ENCODE assay signal across 25 cellular contexts in genomic region chr3:121552797-121553196, GRCh38. TPM values are rescaled to one million over a fixed set of nuclear protein-coding genes. Genes with fewer than 3 reads are reported as not detected.
DNase-seq lines count a peak whose midpoint lies in the region; ATAC-seq, FAIRE-seq and TF ChIP-seq lines count a peak whose summit lies in the region.
"Had no signal": no experiment of that assay in that cellular context is flagged by ENCODE, and none has a peak within 500 bp of the region (broad histone marks: within the 10 kb centered on the region; RNA-seq: fewer than 3 reads in every experiment).

No MANE protein-coding gene starts in this region.

- TF ChIP-seq RAD21 in SK-N-SH (IDR thresholded peaks at IDR 0.05; ENCODE audit: low read length) (no peak), H1 (IDR thresholded peaks at IDR 0.05 in 1 of 2, conservative IDR thresholded peaks at IDR 0.05 in 1 of 2; ENCODE audit: low read depth in 2 of 2, low read length in 2 of 2) (no peak)

- no peak overlapping the region for H2BK120ac ChIP-seq in H1 (replicated peaks; ENCODE audit: low read depth, low read length)

- no peaks in the 10 kb centered on the region for H3K9me3 ChIP-seq in SK-N-SH
- no peaks in the 10 kb centered on the region for H3K9me3 ChIP-seq in PC-3 (ENCODE audit: low read length)
- no peaks in the 10 kb centered on the region for H3K9me3 ChIP-seq in H1 (ENCODE audit: insufficient read depth in 2 of 2, low read depth in 1 of 2, low read length in 1 of 2)
- no peaks in the 10 kb centered on the region for H3K9me3 ChIP-seq in osteoblast (ENCODE audit: low read depth, low read length)
- H3K9me3 ChIP-seq: BE2C, MG63, Peyer's patch had no signal

- no peak overlapping the region for H2BK15ac ChIP-seq in H1 (ENCODE audit: low read length)

- no peak for TF ChIP-seq EP300 in SK-N-SH (IDR thresholded peaks at IDR 0.05; ENCODE audit: borderline replicate concordance in 1 of 2, low read depth in 1 of 2, low read length in 1 of 2)
- TF ChIP-seq EP300 in H1 (IDR thresholded peaks at IDR 0.05; ENCODE audit: borderline replicate concordance in 1 of 2, low read depth in 2 of 2, low read length in 2 of 2) = no peak

- POLR2A ChIA-PET in SK-N-SH (lab: Yijun Ruan, JAX) (no interaction called here), PC-3 (lab: Charles Lee; ENCODE audit: unreplicated experiment) (no interaction called here), H1 (lab: Charles Lee; ENCODE audit: partially characterized antibody) (interaction anchor here (1.9 kb wide), 1 partner anchor 41 kb away, joined by 8 read pairs; the partner anchor contains the start of gene FBXO40)

- no peak for FAIRE-seq in H1 (lab: Jason Lieb, UNC)
- FAIRE-seq: GM12892 had no signal

- H3K18ac ChIP-seq in H1 (ENCODE audit: extremely low read depth, low read length) = no peak overlapping the region

- no peak overlapping the region for H3K14ac ChIP-seq in H1 (ENCODE audit: insufficient read length)

- H3K4me3 ChIP-seq in SK-N-SH (ENCODE audit: low read depth in 2 of 2, low read length in 1 of 2) (no peak overlapping the region), PC-3 (ENCODE audit: low read length) (no peak overlapping the region), H1 (ENCODE audit: extremely low read depth in 1 of 4, insufficient read depth in 2 of 4, low read depth in 3 of 4, low read length in 4 of 4) (no peak overlapping the region), osteoblast (ENCODE audit: insufficient read depth, low read length) (no peak overlapping the region)
- H3K4me3 ChIP-seq: MG63, Peyer's patch had no signal

- 0 out of 2 replicates have a peak overlapping the region, but pooled peaks have one; percentile 50 for H2BK12ac ChIP-seq in H1 (ENCODE audit: low read depth, low read length)

- no peak overlapping the region for H4K91ac ChIP-seq in H1 (replicated peaks; ENCODE audit: insufficient read length, low read length)

- H3K79me2 ChIP-seq in SK-N-SH (ENCODE audit: insufficient read depth) (no peaks in the 10 kb centered on the region), PC-3 (ENCODE audit: low read length) (no peaks in the 10 kb centered on the region), H1 (ENCODE audit: control insufficient read depth in 1 of 2, insufficient read depth in 2 of 2, low read length in 2 of 2) (no peaks in the 10 kb centered on the region), osteoblast (ENCODE audit: insufficient read depth, low read length) (no peaks in the 10 kb centered on the region)

- ATAC-seq in SK-N-SH treated with all-trans-retinoic acid at 6 μM for 48 hours (no peak), PC-3 (no peak)
- ATAC-seq: Right ventricle myocardium inferior, T-cell had no signal

- H4K20me1 ChIP-seq in SK-N-SH (ENCODE audit: insufficient read depth) (no peaks in the 10 kb centered on the region), PC-3 (ENCODE audit: low read length) (no peaks in the 10 kb centered on the region), H1 (replicated peaks in 1 of 2; ENCODE audit: control insufficient read depth in 1 of 2, insufficient read depth in 2 of 2, low read length in 2 of 2) (no peaks in the 10 kb centered on the region), osteoblast (ENCODE audit: insufficient read depth, low read length) (no peaks in the 10 kb centered on the region)

- H3K4ac ChIP-seq in H1 (replicated peaks; ENCODE audit: insufficient read length, low read depth, low read length) = no peak overlapping the region

- H2BK5ac ChIP-seq in H1 (ENCODE audit: low read depth, low read length) = no peak overlapping the region

- no peak overlapping the region for H4K5ac ChIP-seq in H1 (ENCODE audit: insufficient read length, low read depth, low read length)

- no peak overlapping the region for H4K8ac ChIP-seq in H1 (ENCODE audit: extremely low read depth, insufficient read depth, low read length)

- H3F3A ChIP-seq in SK-N-SH (replicated peaks; ENCODE audit: insufficient read depth) (no peaks in the 10 kb centered on the region), PC-3 (ENCODE audit: low read length, unreplicated experiment) (no peaks in the 10 kb centered on the region)

- H3K36me3 ChIP-seq in SK-N-SH (replicated peaks in 1 of 2; ENCODE audit: control insufficient read depth in 1 of 2, insufficient read depth in 2 of 2, low read length in 1 of 2) = no peaks in the 10 kb centered on the region
- no peaks in the 10 kb centered on the region for H3K36me3 ChIP-seq in PC-3 (ENCODE audit: low read depth, low read length)
- no peaks in the 10 kb centered on the region for H3K36me3 ChIP-seq in H1 (ENCODE audit: control insufficient read depth in 2 of 4, insufficient read depth in 4 of 4, low read length in 3 of 4)
- no peaks in the 10 kb centered on the region for H3K36me3 ChIP-seq in osteoblast (ENCODE audit: insufficient read depth, low read length)
- H3K36me3 ChIP-seq: BE2C, MG63, Peyer's patch had no signal

- H3K27me3 ChIP-seq in SK-N-SH (ENCODE audit: insufficient read depth) (no peaks in the 10 kb centered on the region), PC-3 (ENCODE audit: low read length) (no peaks in the 10 kb centered on the region), H1 (replicated peaks in 1 of 4; ENCODE audit: control insufficient read depth in 3 of 4, extremely low read depth in 1 of 4, insufficient read depth in 3 of 4, low read length in 3 of 4) (no peaks in the 10 kb centered on the region), osteoblast (ENCODE audit: insufficient read depth, low read length) (no peaks in the 10 kb centered on the region)
- H3K27me3 ChIP-seq: BE2C, MG63, Peyer's patch had no signal

- H3K23me2 ChIP-seq in H1 (ENCODE audit: low read depth, low read length) = no peaks in the 10 kb centered on the region

- CTCF ChIA-PET in SK-N-SH (lab: Yijun Ruan, JAX) = interaction anchor here (0.7 kb wide), 1 partner anchor 818 kb away, joined by 3 read pairs; no protein-coding TSS in a partner anchor
- CTCF ChIA-PET in PC-3 (lab: Charles Lee) = no interaction called here
- CTCF ChIA-PET in H1 (lab: Charles Lee; ENCODE audit: partially characterized antibody) = interaction anchor here (0.6 to 1.6 kb wide), 9 partner anchors 8 to 412 kb away, joined by 3 to 6 read pairs (median 4); partner anchors contain the start of gene POLQ

- 49% methylated on average over 3 of the region's 3 CpGs for WGBS in SK-N-SH (ENCODE audit: low lambda C conversion rate)
- 93% methylated on average over 3 of the region's 3 CpGs; no CpG with 5 or more reads in 1 of the 2 experiments for WGBS in H1 (ENCODE audit: extremely low coverage in 1 of 2, insufficient coverage in 1 of 2, insufficient read length in 1 of 2, insufficient replicate concordance in 2 of 2, low coverage in 1 of 2, low lambda C conversion rate in 2 of 2, missing lambda C conversion rate in 1 of 2), 2 experiments

- no peak for TF ChIP-seq POLR2A in H1 (IDR thresholded peaks at IDR 0.05; ENCODE audit: control extremely low read depth in 1 of 2, low read depth in 2 of 2, low read length in 2 of 2)

- H3K56ac ChIP-seq in H1 (replicated peaks; ENCODE audit: insufficient read length, low read depth, low read length) = no peak overlapping the region

- H2AFZ ChIP-seq in SK-N-SH (ENCODE audit: low read depth) (peak overlapping the region; percentile 64; the same call in 1 of the 2 replicates), PC-3 (ENCODE audit: low read length) (peak overlapping the region; percentile 60; the same call in 1 of the 2 replicates), H1 (ENCODE audit: low read length) (peak overlapping the region; percentile 44; the same call in 1 of the 2 replicates), osteoblast (ENCODE audit: low read length) (peak overlapping the region; percentile 89)

- H3K4me2 ChIP-seq in SK-N-SH = no peak overlapping the region
- H3K4me2 ChIP-seq in PC-3 (ENCODE audit: low read length) = no peak overlapping the region
- H3K4me2 ChIP-seq in H1 (ENCODE audit: insufficient read depth in 1 of 2, low read depth in 2 of 2, low read length in 2 of 2) = no peak overlapping the region
- H3K4me2 ChIP-seq in osteoblast (ENCODE audit: insufficient read depth, low read length) = no peak overlapping the region

- H2BK20ac ChIP-seq in H1 (ENCODE audit: low read length) = no peak overlapping the region

- no peak for TF ChIP-seq CTCF in SK-N-SH (IDR thresholded peaks at IDR 0.05)
- TF ChIP-seq CTCF in PC-3 (conservative IDR thresholded peaks at IDR 0.05; ENCODE audit: low read depth, low read length) = no peak
- no peak for TF ChIP-seq CTCF in H1 (IDR thresholded peaks at IDR 0.05; ENCODE audit: control extremely low read depth in 1 of 3, insufficient read depth in 1 of 3, low read depth in 1 of 3, low read length in 3 of 3)
- TF ChIP-seq CTCF in osteoblast (IDR thresholded peaks at IDR 0.05; ENCODE audit: extremely low read depth, low read depth, low read length) = no peak

- H2AK5ac ChIP-seq in H1 (ENCODE audit: low read depth, low read length) = no peak overlapping the region

- no peaks in the 10 kb centered on the region for H3K4me1 ChIP-seq in SK-N-SH (ENCODE audit: control insufficient read depth in 1 of 2, insufficient read depth in 2 of 2, low read depth in 1 of 2, low read length in 1 of 2)
- H3K4me1 ChIP-seq in PC-3 (ENCODE audit: insufficient read depth, low read length) = no peaks in the 10 kb centered on the region
- H3K4me1 ChIP-seq in H1 (replicated peaks in 1 of 4; ENCODE audit: control insufficient read depth in 3 of 4, insufficient read depth in 4 of 4, low read length in 3 of 4) = no peaks in the 10 kb centered on the region
- H3K4me1 ChIP-seq in osteoblast (ENCODE audit: insufficient read depth, low read length) = no peaks in the 10 kb centered on the region
- H3K4me1 ChIP-seq: BE2C, Peyer's patch had no signal

- H3K27ac ChIP-seq in SK-N-SH (ENCODE audit: low read depth in 2 of 2, low read length in 1 of 2) (no peak overlapping the region), PC-3 (ENCODE audit: low read length) (no peak overlapping the region), H1 (ENCODE audit: low read depth, low read length) (no peak overlapping the region), osteoblast (ENCODE audit: low read depth, low read length) (no peak overlapping the region)
- H3K27ac ChIP-seq: 22Rv1, Peyer's patch had no signal

- H3K9ac ChIP-seq in SK-N-SH (no peak overlapping the region), PC-3 (ENCODE audit: low read length) (no peak overlapping the region), H1 (replicated peaks in 1 of 4; ENCODE audit: extremely low read depth in 1 of 4, low read depth in 3 of 4, low read length in 3 of 4) (no peak overlapping the region)

- no TSS peak for BruUV-seq in PC-3 (replicated peaks; lab: Mats Ljungman, UMichigan)

- H3K23ac ChIP-seq in H1 (ENCODE audit: insufficient read length) = no peak overlapping the region

- no peaks in the 10 kb centered on the region for H3K79me1 ChIP-seq in H1 (ENCODE audit: low read depth, low read length)

- DNase-seq in SK-N-SH (no peak), PC-3 (no peak), H1 (ENCODE audit: low read depth in 1 of 2, low spot score in 2 of 2) (no peak), osteoblast (ENCODE audit: insufficient read length, low spot score, missing footprints) (no peak), mesenteric fat pad (ENCODE audit: low spot score) (no peak), GM03348 (ENCODE audit: low spot score) (no peak), AG08395 (ENCODE audit: low spot score) (no peak)
- DNase-seq: BE2C; Calu3; CD4-positive, CD25-positive, alpha-beta regulatory T cell; EL; H7; MG63; NCI-H1092; NCI-H2081 treated with DMSO at 0.1 percent for 48 hours; NCI-H510A; NCI-H774; Peyer's patch; T-cell had no signal

- intact Hi-C loops in PC-3 (cut with micrococcal nuclease) = no loop called here

- H3K9me2 ChIP-seq in SK-N-SH (no peaks in the 10 kb centered on the region), PC-3 (replicated peaks; ENCODE audit: low read length) (no peaks in the 10 kb centered on the region)

RNA-seq across cellular contexts. Expression of gene POLQ, which starts 7.0 kb away (rescaled TPM):
- polyA plus RNA-seq in SK-N-SH (2012; rRNA removed) = 1.4 and 2.6 TPM in 2 replicates
- polyA plus RNA-seq in SK-N-SH (2012; cell fraction: cytosol; rRNA removed) = 1.7 TPM in 2 replicates
- polyA plus RNA-seq in SK-N-SH (2012; cell fraction: nucleus; rRNA removed) = 3.0 and 5.8 TPM in 2 replicates
- 9.6 and 22.2 TPM in 2 replicates for total RNA-seq in PC-3 (2014; rRNA removed)
- total RNA-seq in H1 (2021; fragmentation: NEBNext Ultra II Directional; extraction: Animal tissue kit (Norgen Biotek cat#: 25700)) = 15.3 and 16.1 TPM in 2 replicates
- 2.5 and 3.6 TPM in 2 replicates for polyA plus RNA-seq in H1 (2011; rRNA removed)
- 5.1 TPM for polyA plus RNA-seq in H1 (2011; cell fraction: cytosol; rRNA removed)
- polyA plus RNA-seq in H1 (2011; cell fraction: nucleus; rRNA removed) = 5.7 TPM
- polyA plus RNA-seq in H1 (2012, experiment 1 of 2) = 7.4 to 11.7 TPM (median 9.7 TPM) in 4 replicates
- polyA plus RNA-seq in H1 (2012, experiment 2 of 2) = 0.29 TPM
- polyA plus RNA-seq in H1 (2013, experiment 1 of 2) = 6.4 TPM
- 5.6 TPM for polyA plus RNA-seq in H1 (2013, experiment 2 of 2)
- 15.4 and 20.9 TPM in 2 replicates for polyA minus RNA-seq in H1 (2011; rRNA and poly(A)+ RNA removed)
- 17.8 TPM for polyA minus RNA-seq in H1 (2011; cell fraction: cytosol; rRNA and poly(A)+ RNA removed)
- 39.4 TPM for polyA minus RNA-seq in H1 (2011; cell fraction: nucleus; rRNA and poly(A)+ RNA removed)
- 1.4 and 1.5 TPM in 2 replicates for total RNA-seq in osteoblast
- total RNA-seq in mesenteric fat pad = 0.51 TPM

RNA-seq across cellular contexts. Expression of gene ARGFX, which starts 15.0 kb away (rescaled TPM):
- not detected in 2 replicates for polyA plus RNA-seq in SK-N-SH (2012; rRNA removed)
- not detected in 2 replicates for polyA plus RNA-seq in SK-N-SH (2012; cell fraction: cytosol; rRNA removed)
- not detected in 2 replicates for polyA plus RNA-seq in SK-N-SH (2012; cell fraction: nucleus; rRNA removed)
- total RNA-seq in PC-3 (2014; rRNA removed) = not detected in 2 replicates
- not detected in 2 replicates for total RNA-seq in H1 (2021; fragmentation: NEBNext Ultra II Directional; extraction: Animal tissue kit (Norgen Biotek cat#: 25700))
- not detected in 2 replicates for polyA plus RNA-seq in H1 (2011; rRNA removed)
- not detected for polyA plus RNA-seq in H1 (2011; cell fraction: cytosol; rRNA removed)
- polyA plus RNA-seq in H1 (2011; cell fraction: nucleus; rRNA removed) = not detected
- polyA plus RNA-seq in H1 (2012, experiment 1 of 2) = not detected in 4 replicates
- polyA plus RNA-seq in H1 (2012, experiment 2 of 2) = not detected
- polyA plus RNA-seq in H1 (2013, experiment 1 of 2) = not detected
- polyA plus RNA-seq in H1 (2013, experiment 2 of 2) = not detected
- 0.25 TPM in 1 of 2 replicates, not detected in the other for polyA minus RNA-seq in H1 (2011; rRNA and poly(A)+ RNA removed)
- not detected for polyA minus RNA-seq in H1 (2011; cell fraction: cytosol; rRNA and poly(A)+ RNA removed)
- polyA minus RNA-seq in H1 (2011; cell fraction: nucleus; rRNA and poly(A)+ RNA removed) = not detected
- not detected in 2 replicates for total RNA-seq in osteoblast
- not detected for total RNA-seq in mesenteric fat pad
- total RNA-seq: Calu3; CD4-positive, CD25-positive, alpha-beta regulatory T cell; H7; HT-29; Peyer's patch; Right ventricle myocardium inferior; T-cell had no signal
- polyA plus RNA-seq: AG04450; CD4-positive, CD25-positive, alpha-beta regulatory T cell had no signal

RNA-seq across cellular contexts. Expression of gene FBXO40, which starts 40.4 kb away (rescaled TPM):
- polyA plus RNA-seq in SK-N-SH (2012; rRNA removed) = not detected in 2 replicates
- polyA plus RNA-seq in SK-N-SH (2012; cell fraction: cytosol; rRNA removed) = not detected in 2 replicates
- polyA plus RNA-seq in SK-N-SH (2012; cell fraction: nucleus; rRNA removed) = not detected in 2 replicates
- total RNA-seq in PC-3 (2014; rRNA removed) = not detected in 2 replicates
- total RNA-seq in H1 (2021; fragmentation: NEBNext Ultra II Directional; extraction: Animal tissue kit (Norgen Biotek cat#: 25700)) = 0.06 TPM in 1 of 2 replicates, not detected in the other
- 0.03 and 0.05 TPM in 2 replicates for polyA plus RNA-seq in H1 (2011; rRNA removed)
- polyA plus RNA-seq in H1 (2011; cell fraction: cytosol; rRNA removed) = 0.04 TPM
- polyA plus RNA-seq in H1 (2011; cell fraction: nucleus; rRNA removed) = 0.07 TPM
- 0.03 to 0.05 TPM (median 0.05 TPM) in 3 of 4 replicates, not detected in the other for polyA plus RNA-seq in H1 (2012, experiment 1 of 2)
- polyA plus RNA-seq in H1 (2012, experiment 2 of 2) = not detected
- polyA plus RNA-seq in H1 (2013, experiment 1 of 2) = 0.02 TPM
- polyA plus RNA-seq in H1 (2013, experiment 2 of 2) = 0.04 TPM
- 0.22 and 0.25 TPM in 2 replicates for polyA minus RNA-seq in H1 (2011; rRNA and poly(A)+ RNA removed)
- polyA minus RNA-seq in H1 (2011; cell fraction: cytosol; rRNA and poly(A)+ RNA removed) = not detected
- not detected for polyA minus RNA-seq in H1 (2011; cell fraction: nucleus; rRNA and poly(A)+ RNA removed)
- total RNA-seq in osteoblast = not detected in 2 replicates
- total RNA-seq in mesenteric fat pad = 0.13 TPM
- total RNA-seq: Calu3; CD4-positive, CD25-positive, alpha-beta regulatory T cell; HT-29; Peyer's patch; T-cell had no signal
- polyA plus RNA-seq: AG04450 had no signal
